Comparison of ENCODE assay signal across 2 cellular contexts in genomic region chr6:43773050-43773956, GRCh38.
TF ChIP-seq lines count a peak whose summit lies in the region.

No MANE protein-coding gene starts in this region.

TF ChIP-seq in GM23338, 12 proteins besides CTCF, POLR2A, EP300 and RAD21 (continued from another document):
- no peak for TF ChIP-seq REST (IDR thresholded peaks at IDR 0.05; ENCODE audit: unreplicated experiment)

TF ChIP-seq in neural cell, 6 proteins besides CTCF, POLR2A, EP300 and RAD21 (continued from another document):
- no peak for TF ChIP-seq TAF1 (IDR thresholded peaks at IDR 0.05; ENCODE audit: low read depth)
- TF ChIP-seq MXI1 (conservative IDR thresholded peaks at IDR 0.05; ENCODE audit: poor library complexity, severe bottlenecking): no peak
- TF ChIP-seq EZH2 (IDR thresholded peaks at IDR 0.05; ENCODE audit: borderline replicate concordance, insufficient read depth, low read length, poor library complexity, severe bottlenecking): no peak
- TF ChIP-seq POLR2AphosphoS5 (IDR thresholded peaks at IDR 0.05): no peak
